Comparison of ENCODE assay signal across 8 cellular contexts in genomic region chr2:65227471-65228248, GRCh38. TPM values are rescaled to one million over a fixed set of nuclear protein-coding genes. Genes with fewer than 3 reads are reported as not detected.
DNase-seq lines count a peak whose midpoint lies in the region; ATAC-seq and TF ChIP-seq lines count a peak whose summit lies in the region.

Gene ACTR2 (plus strand): TSS chr2:65227831. CDS start chr2:65227910, 79 bp downstream.

- H3K27me3 Mint-ChIP-seq in T-helper 1 cell treated with Interleukin-12 subunit alpha and Interleukin-12 subunit beta and Interleukin-4 antibody, amounts not matched to agents 30 μg/mL and 1 μg/mL, for 36 hours (ENCODE audit: low read depth): no peaks in the 10 kb centered on the region
- no peaks in the 10 kb centered on the region for H3K27me3 Mint-ChIP-seq in progenitor cell of endocrine pancreas

- H3K4me1 Mint-ChIP-seq in T-helper 1 cell treated with Interleukin-12 subunit alpha and Interleukin-12 subunit beta and Interleukin-4 antibody, amounts not matched to agents 30 μg/mL and 1 μg/mL, for 36 hours (ENCODE audit: low read depth): peaks cover 26% of the 10 kb centered on the region
- H3K4me1 Mint-ChIP-seq in progenitor cell of endocrine pancreas (ENCODE audit: low read depth): peaks cover 14% of the 10 kb centered on the region

- H3K4me3 Mint-ChIP-seq in T-helper 1 cell treated with Interleukin-12 subunit alpha and Interleukin-12 subunit beta and Interleukin-4 antibody, amounts not matched to agents 30 μg/mL and 1 μg/mL, for 36 hours: peak within 1 kb of the TSS; percentile 92
- peak within 1 kb of the TSS; percentile 92 for H3K4me3 Mint-ChIP-seq in progenitor cell of endocrine pancreas (ENCODE audit: low read depth)

- DNase-seq in GM13977 (ENCODE audit: low spot score) (peak; percentile 92), NCI-H1694 (lab: John Stamatoyannopoulos, UW) (peak; percentile 94), amniotic stem cell (lab: John Stamatoyannopoulos, UW) (peak; percentile 88), left cardiac atrium (peak; percentile 97), progenitor cell of endocrine pancreas (ENCODE audit: low spot score, unreplicated experiment) (peak; percentile 89), ureter (ENCODE audit: low spot score) (peak; percentile 98)

- in situ Hi-C loops in GM13977 (cut with MboI; ENCODE audit: low pct_unique_long_range_greater_than_20kb, low sequenced_read_pairs, unreplicated experiment): no loop called here

- no peaks in the 10 kb centered on the region for H3K9me3 Mint-ChIP-seq in T-helper 1 cell treated with Interleukin-12 subunit alpha and Interleukin-12 subunit beta and Interleukin-4 antibody, amounts not matched to agents 30 μg/mL and 1 μg/mL, for 36 hours
- H3K9me3 Mint-ChIP-seq in progenitor cell of endocrine pancreas (ENCODE audit: low read depth): no peaks in the 10 kb centered on the region

- peaks cover 11% of the 10 kb centered on the region for H3K36me3 Mint-ChIP-seq in T-helper 1 cell treated with Interleukin-12 subunit alpha and Interleukin-12 subunit beta and Interleukin-4 antibody, amounts not matched to agents 30 μg/mL and 1 μg/mL, for 36 hours (ENCODE audit: low read depth)
- no peaks in the 10 kb centered on the region for H3K36me3 Mint-ChIP-seq in progenitor cell of endocrine pancreas (ENCODE audit: insufficient read depth)

- ATAC-seq in HG02884 (IDR thresholded peaks at IDR 0.05; ENCODE audit: unreplicated experiment) (peak; percentile 81), left cardiac atrium (peak; percentile 99)

- intact Hi-C loops in left cardiac atrium (cut with DNase I): no loop called here

- TF ChIP-seq CTCF in GM13977 (IDR thresholded peaks at IDR 0.05; ENCODE audit: extremely low read depth, insufficient read depth, missing control alignments) (no peak), progenitor cell of endocrine pancreas (IDR thresholded peaks at IDR 0.05; ENCODE audit: unreplicated experiment) (no peak)

- H3K27ac Mint-ChIP-seq in T-helper 1 cell treated with Interleukin-12 subunit alpha and Interleukin-12 subunit beta and Interleukin-4 antibody, amounts not matched to agents 30 μg/mL and 1 μg/mL, for 36 hours: peak within 1 kb of the TSS; percentile 98
- H3K27ac Mint-ChIP-seq in progenitor cell of endocrine pancreas: peak within 1 kb of the TSS; percentile 98

RNA-seq across cellular contexts. Expression of gene ACTR2, which starts in this region (rescaled TPM):
- total RNA-seq in left cardiac atrium (100 to 1,000 TPM; 130 to 145 TPM), progenitor cell of endocrine pancreas (188 and 193 TPM in 2 replicates), ureter (218 TPM)

Comparison
In these comparisons a context has a peak if more than half of its experiments do, and no peak if none do; other contexts are left out.
1. Peak in every context shown above with its lines: DNase-seq and ATAC-seq.